Comparison of ENCODE assay signal across 12 cellular contexts in the genomic region with DNA sequence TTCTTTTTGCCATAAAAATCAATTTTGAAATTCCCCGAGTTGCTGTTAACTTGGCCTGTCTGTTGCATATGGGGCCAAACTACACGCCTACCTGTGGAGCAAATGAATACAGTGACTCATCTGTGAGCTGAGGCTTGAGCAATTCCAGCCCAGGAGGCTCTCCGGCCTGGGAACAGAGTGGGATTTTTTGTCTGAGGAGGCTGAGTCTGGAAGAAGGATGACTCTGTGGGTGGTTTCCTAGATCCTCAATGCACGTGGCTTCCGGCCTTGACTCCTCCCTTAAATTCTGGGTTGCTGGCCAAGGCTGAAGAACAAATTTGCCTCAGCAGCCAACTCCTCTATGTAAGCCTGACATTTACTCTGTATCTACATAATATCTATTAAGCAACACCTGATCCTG.
DNase-seq lines count a peak whose midpoint lies in the region; ATAC-seq and TF ChIP-seq lines count a peak whose summit lies in the region.
"Had no signal": no experiment of that assay in that cellular context is flagged by ENCODE, and none has a peak within 500 bp of the region (broad histone marks: within the 10 kb centered on the region; RNA-seq: fewer than 3 reads in every experiment).

No MANE protein-coding gene starts in this region.

- no peaks in the 10 kb centered on the region for H3K36me3 ChIP-seq in CD4-positive, alpha-beta memory T cell (ENCODE audit: insufficient read depth, low read length)

- ATAC-seq in activated B cell treated with CpG ODN at 0.5 μM for 24 hours (ENCODE audit: low read depth) (no peak), left cardiac atrium (peak; percentile 14 to 81), sciatic nerve (peak; percentile 97)

- H3K27me3 ChIP-seq in CD4-positive, alpha-beta memory T cell (ENCODE audit: insufficient read depth, low read length) = no peaks in the 10 kb centered on the region

- POLR2A ChIA-PET in activated B cell treated with CpG ODN at 0.5 μM for 24 hours (lab: Charles Lee) = interaction anchor here (1.7 to 1.8 kb wide), 2 partner anchors 124 to 198 kb away, joined by 7 to 12 read pairs; a partner anchor contains a TSS
- POLR2A ChIA-PET in CD4-positive, alpha-beta memory T cell (lab: Charles Lee; ENCODE audit: partially characterized antibody) = no interaction called here

- no peaks in the 10 kb centered on the region for H3K4me1 ChIP-seq in CD4-positive, alpha-beta memory T cell (ENCODE audit: insufficient read depth, low read length)

- peak overlapping the region; percentile 83 for H3K27ac Mint-ChIP-seq in activated B cell treated with CpG ODN at 0.5 μM for 24 hours
- no peak overlapping the region for H3K27ac Mint-ChIP-seq in CD4-positive, alpha-beta memory T cell
- H3K27ac Mint-ChIP-seq: activated T-helper 2 cell treated with anti-CD3 and anti-CD28 coated beads, Interferon-gamma antibody, Interleukin-2, Interleukin-4, amounts not matched to agents 10 μg/mL and 5 μg/mL and 100 μg/mL, durations not matched to agents 14 hours and 24 hours and 36 hours; stimulated activated naive CD8-positive, alpha-beta T cell treated with anti-CD3 and anti-CD28 coated beads, Interleukin-15, Interleukin-2, amounts not matched to agents 100 ng/mL and 50 ng/mL, for 24 hours had no signal

- no peak for TF ChIP-seq CTCF in activated B cell treated with CpG ODN at 0.5 μM for 24 hours (IDR thresholded peaks at IDR 0.05)

- H3K9me3 ChIP-seq in CD4-positive, alpha-beta memory T cell (ENCODE audit: control insufficient read depth in 1 of 2, low read length in 2 of 2) = no peaks in the 10 kb centered on the region

- CTCF ChIA-PET in activated B cell treated with CpG ODN at 0.5 μM for 24 hours (lab: Charles Lee) = interaction anchor here (1.5 to 3.0 kb wide), 2 partner anchors 196 to 201 kb away, joined by 4 to 9 read pairs; no protein-coding TSS in a partner anchor
- CTCF ChIA-PET in CD4-positive, alpha-beta memory T cell (lab: Charles Lee; ENCODE audit: partially characterized antibody) = no interaction called here

- no peaks in the 10 kb centered on the region for H3K36me3 Mint-ChIP-seq in activated B cell treated with CpG ODN at 0.5 μM for 24 hours (ENCODE audit: low read depth)
- H3K36me3 Mint-ChIP-seq in CD4-positive, alpha-beta memory T cell = peaks cover 3 to 5% of the 10 kb centered on the region in 2 donors

- H3K4me3 Mint-ChIP-seq in activated B cell treated with CpG ODN at 0.5 μM for 24 hours = peak overlapping the region; percentile 11
- no peak overlapping the region for H3K4me3 Mint-ChIP-seq in CD4-positive, alpha-beta memory T cell
- H3K4me3 Mint-ChIP-seq: stimulated activated naive CD8-positive, alpha-beta T cell treated with anti-CD3 and anti-CD28 coated beads, Interleukin-15, Interleukin-2, amounts not matched to agents 100 ng/mL and 50 ng/mL, for 24 hours had no signal

- H3K27ac ChIP-seq in CD4-positive, alpha-beta memory T cell (ENCODE audit: low read depth, low read length) = no peak overlapping the region

- intact Hi-C loops in activated B cell treated with CpG ODN at 0.5 μM for 24 hours (cut with micrococcal nuclease) = loop anchor here (5.0 kb wide), 1 partner anchor 122 kb away; a partner anchor contains a TSS
- intact Hi-C loops in left cardiac atrium (cut with DNase I) = no loop called here
- intact Hi-C loops in sciatic nerve (cut with DNase I) = no loop called here
- intact Hi-C loops in CD4-positive, alpha-beta memory T cell (cut with micrococcal nuclease) = no loop called here

- peaks cover 5% of the 10 kb centered on the region for H3K9me3 Mint-ChIP-seq in activated B cell treated with CpG ODN at 0.5 μM for 24 hours
- H3K9me3 Mint-ChIP-seq in CD4-positive, alpha-beta memory T cell = peaks cover 4 to 25% (median 11%) of the 10 kb centered on the region in 8 donors
- H3K9me3 Mint-ChIP-seq: activated T-helper 2 cell treated with anti-CD3 and anti-CD28 coated beads, Interferon-gamma antibody, Interleukin-2, Interleukin-4, amounts not matched to agents 10 μg/mL and 5 μg/mL and 100 μg/mL, durations not matched to agents 14 hours and 24 hours and 36 hours had no signal

- H3K27me3 Mint-ChIP-seq in activated B cell treated with CpG ODN at 0.5 μM for 24 hours = no peaks in the 10 kb centered on the region
- H3K27me3 Mint-ChIP-seq in CD4-positive, alpha-beta memory T cell = peaks cover 11 to 12% of the 10 kb centered on the region in 2 donors

- peak; percentile 39 for DNase-seq in GM04504 (ENCODE audit: low read depth)
- no peak for DNase-seq in activated B cell treated with CpG ODN at 0.5 μM for 24 hours
- DNase-seq in left cardiac atrium = peak; percentile 53
- peak; percentile 82 for DNase-seq in sciatic nerve (ENCODE audit: low spot score)
- DNase-seq in NK-92 treated with Interleukin-12 subunit alpha and Interleukin-12 subunit beta, amount 100 ng/mL, for 24 hours (lab: John Stamatoyannopoulos, UW) = no peak
- DNase-seq in COLO668 (lab: John Stamatoyannopoulos, UW; ENCODE audit: unreplicated experiment) = no peak
- no peak for DNase-seq in cortex of kidney (lab: John Stamatoyannopoulos, UW)
- no peak for DNase-seq in CD4-positive, alpha-beta memory T cell
- DNase-seq: DMS53, T-helper 2 cell had no signal

- H3K4me3 ChIP-seq in CD4-positive, alpha-beta memory T cell (ENCODE audit: low read length in 2 of 2) = no peak overlapping the region

- H3K4me1 Mint-ChIP-seq in activated B cell treated with CpG ODN at 0.5 μM for 24 hours = peaks cover 39% of the 10 kb centered on the region
- no peaks in the 10 kb centered on the region for H3K4me1 Mint-ChIP-seq in CD4-positive, alpha-beta memory T cell

Comparison
In these comparisons a context has a peak if more than half of its experiments do, and no peak if none do; other contexts are left out.
1. DNase-seq: peak in GM04504 (single experiment), left cardiac atrium (single experiment) and sciatic nerve (single experiment); none in activated B cell treated with CpG ODN at 0.5 μM for 24 hours (single experiment), NK-92 treated with Interleukin-12 subunit alpha and Interleukin-12 subunit beta, amount 100 ng/mL, for 24 hours (single experiment), COLO668 (single experiment), cortex of kidney (single experiment) and CD4-positive, alpha-beta memory T cell (0 of 5).